21 cellular contexts compared by ENCODE assay signal in genomic region chr2:241801611-241802420, GRCh38. TPM values are rescaled to one million over a fixed set of nuclear protein-coding genes. Genes with fewer than 3 reads are reported as not detected.
DNase-seq lines count a peak whose midpoint lies in the region; ATAC-seq and TF ChIP-seq lines count a peak whose summit lies in the region.
"Had no signal": no experiment of that assay in that cellular context is flagged by ENCODE, and none has a peak within 500 bp of the region (broad histone marks: within the 10 kb centered on the region; RNA-seq: fewer than 3 reads in every experiment).

No MANE protein-coding gene starts in this region.

- no peak overlapping the region for H3K56ac ChIP-seq in H9 (ENCODE audit: insufficient read length, low read depth, low read length)

- no peak overlapping the region for H3K27ac ChIP-seq in H9 (ENCODE audit: insufficient read length, low read depth, low read length)
- H3K27ac ChIP-seq: gastrocnemius medialis, HL-60 had no signal

- no peak overlapping the region for H4K91ac ChIP-seq in H9 (ENCODE audit: insufficient read length, low read depth, low read length)

- no peak overlapping the region for H3K9ac ChIP-seq in H9 (ENCODE audit: extremely low read depth, insufficient read length, low read length)

- no peak overlapping the region for H2BK15ac ChIP-seq in H9 (ENCODE audit: low read depth, low read length)

- no peak overlapping the region for H3T11ph ChIP-seq in H9 (ENCODE audit: low read length)

- H3K79me2 ChIP-seq in H9 (ENCODE audit: insufficient read depth, low read length): no peaks in the 10 kb centered on the region

- no peaks in the 10 kb centered on the region for H3K9me3 ChIP-seq in H9 (ENCODE audit: control insufficient read depth, low read depth, low read length)
- H3K9me3 ChIP-seq: gastrocnemius medialis had no signal

- no peak overlapping the region for H3K27ac Mint-ChIP-seq in H9
- H3K27ac Mint-ChIP-seq: activated naive CD8-positive, alpha-beta T cell treated with anti-CD3 and anti-CD28 coated beads, Interleukin-2, amount 50 U/mL, for 24 hours; CD4-positive, CD25-positive, alpha-beta regulatory T cell; natural killer cell; stimulated activated naive CD8-positive, alpha-beta T cell treated with anti-CD3 and anti-CD28 coated beads, Interleukin-15, amount 100 ng/mL, for 72 hours had no signal

- no peak overlapping the region for H3K4ac ChIP-seq in H9 (ENCODE audit: low read depth, low read length)

- H3K18ac ChIP-seq in H9 (ENCODE audit: insufficient read length, low read depth, low read length): no peak overlapping the region

- H4K20me1 ChIP-seq in H9 (ENCODE audit: control insufficient read depth, insufficient read depth, insufficient read length): no peaks in the 10 kb centered on the region

- H3K23ac ChIP-seq in H9 (ENCODE audit: insufficient read length, low read depth, low read length): no peak overlapping the region

- H3K4me1 Mint-ChIP-seq in H9: peaks cover 2 to 27% of the 10 kb centered on the region in 2 experiments; a peak in 3 of 4 replicates

- H2BK12ac ChIP-seq in H9 (ENCODE audit: insufficient read length, low read depth, low read length): no peak overlapping the region

- no peak overlapping the region for H3K14ac ChIP-seq in H9 (ENCODE audit: insufficient read depth, low read length)

- H4K5ac ChIP-seq in H9 (ENCODE audit: insufficient read length, low read depth, low read length): no peak overlapping the region

- no peaks in the 10 kb centered on the region for H3K23me2 ChIP-seq in H9 (ENCODE audit: insufficient read length, low read depth, low read length, poor library complexity, severe bottlenecking)

- no peak for ATAC-seq in left ventricle myocardium superior
- peak; percentile 72 for ATAC-seq in omental fat pad (ENCODE audit: low FRiP score)
- ATAC-seq in GM21447 (IDR thresholded peaks at IDR 0.05; ENCODE audit: unreplicated experiment): no peak
- no peak for ATAC-seq in GM21529 (IDR thresholded peaks at IDR 0.05; ENCODE audit: unreplicated experiment)
- ATAC-seq: activated naive CD8-positive, alpha-beta T cell treated with anti-CD3 and anti-CD28 coated beads, Interleukin-2, amount 50 U/mL, for 24 hours; gastrocnemius medialis; natural killer cell; stimulated activated naive CD8-positive, alpha-beta T cell treated with anti-CD3 and anti-CD28 coated beads, Interleukin-15, amount 100 ng/mL, for 72 hours had no signal

- DNase-seq in GM03348 (ENCODE audit: low spot score) (peak; percentile 6), H9 (peak; percentile 69), left ventricle myocardium superior (peak; percentile 24), omental fat pad (ENCODE audit: low spot score) (no peak), inferior parietal cortex (ENCODE audit: extremely low spot score) (no peak), medulla oblongata (ENCODE audit: extremely low spot score) (no peak)
- DNase-seq: activated naive CD8-positive, alpha-beta T cell treated with anti-CD3 and anti-CD28 coated beads, Interleukin-2, amount 50 U/mL, for 24 hours; CD4-positive, CD25-positive, alpha-beta regulatory T cell; EL; Karpas-422; natural killer cell; NCI-H187; NCI-H524; RPMI8226; stimulated activated naive CD8-positive, alpha-beta T cell treated with anti-CD3 and anti-CD28 coated beads, Interleukin-15, amount 100 ng/mL, for 72 hours had no signal

- peaks cover 5% of the 10 kb centered on the region; the same call in 1 of the 2 replicates for H3K4me1 ChIP-seq in H9 (ENCODE audit: insufficient read depth, low read length)

- H3K36me3 Mint-ChIP-seq in H9 (ENCODE audit: insufficient read depth in 1 of 3, low read depth in 3 of 3): no peaks in the 10 kb centered on the region
- H3K36me3 Mint-ChIP-seq: CD4-positive, CD25-positive, alpha-beta regulatory T cell; natural killer cell had no signal

- H3K79me1 ChIP-seq in H9 (ENCODE audit: insufficient read depth, low read depth, low read length, poor library complexity, severe bottlenecking): no peaks in the 10 kb centered on the region

- H4K8ac ChIP-seq in H9 (replicated peaks; ENCODE audit: insufficient read length, low read depth, low read length): no peak overlapping the region

- peaks cover 19% of the 10 kb centered on the region for H3K27me3 Mint-ChIP-seq in H9 (ENCODE audit: low read depth)

- H2BK120ac ChIP-seq in H9 (ENCODE audit: low read depth, low read length, poor library complexity, severe bottlenecking): no peak overlapping the region

- H3K4me2 ChIP-seq in H9 (ENCODE audit: insufficient read depth, insufficient read length, low read length): no peak overlapping the region

- no peak overlapping the region for H2AK5ac ChIP-seq in H9 (ENCODE audit: insufficient read length, low read length)

- H3K27me3 ChIP-seq in H9 (ENCODE audit: insufficient read depth, low read length): peaks cover 9% of the 10 kb centered on the region; the same call in 1 of the 2 replicates

- no peak overlapping the region for H2AFZ ChIP-seq in H9 (ENCODE audit: low read length)

- intact Hi-C loops in left ventricle myocardium superior (cut with micrococcal nuclease): no loop called here

- no CpG with 5 or more reads among the region's 44 CpGs for WGBS in H9 (ENCODE audit: extremely low coverage, insufficient read length, low lambda C conversion rate)

- no peak overlapping the region for H2BK5ac ChIP-seq in H9 (ENCODE audit: insufficient read length, low read length)

- H3K4me3 Mint-ChIP-seq in H9: no peak overlapping the region
- H3K4me3 Mint-ChIP-seq: activated naive CD8-positive, alpha-beta T cell treated with anti-CD3 and anti-CD28 coated beads, Interleukin-2, amount 50 U/mL, for 24 hours; CD4-positive, CD25-positive, alpha-beta regulatory T cell had no signal

- TF ChIP-seq CTCF in H9 (conservative IDR thresholded peaks at IDR 0.05) (no peak), omental fat pad (IDR thresholded peaks at IDR 0.05) (no peak)

- H2BK20ac ChIP-seq in H9 (ENCODE audit: low read depth, low read length, poor library complexity, severe bottlenecking): no peak overlapping the region

- H3K9me3 Mint-ChIP-seq in H9: no peaks in the 10 kb centered on the region
- H3K9me3 Mint-ChIP-seq: activated naive CD8-positive, alpha-beta T cell treated with anti-CD3 and anti-CD28 coated beads, Interleukin-2, amount 50 U/mL, for 24 hours; CD4-positive, CD25-positive, alpha-beta regulatory T cell; natural killer cell; stimulated activated naive CD8-positive, alpha-beta T cell treated with anti-CD3 and anti-CD28 coated beads, Interleukin-15, amount 100 ng/mL, for 72 hours had no signal

RNA-seq across cellular contexts. Expression of gene NEU4, which starts 7.2 kb away (rescaled TPM):
- total RNA-seq in H9 (2021) (0.42 and 0.70 TPM in 2 replicates), left ventricle myocardium superior (0.52 TPM), omental fat pad (1 to 10 TPM in 3 of 4 donors, under 1 TPM in 1; 0.79 to 4.4 (median 2.5) TPM)
- total RNA-seq: endothelial cell of umbilical vein, kidney epithelial cell had no signal

RNA-seq across cellular contexts. Expression of gene GAL3ST2, which starts 25.2 kb away (rescaled TPM):
- total RNA-seq in H9 (2021): 0.33 and 0.37 TPM in 2 replicates
- total RNA-seq in left ventricle myocardium superior: not detected
- total RNA-seq in omental fat pad: 1 to 10 TPM in 2 of 4 donors, under 1 TPM in 1, not detected in 1; 0.50 to 3.1 (median 2.8) TPM
- total RNA-seq: endothelial cell of umbilical vein, kidney epithelial cell had no signal

RNA-seq across cellular contexts. Expression of gene PDCD1, which starts 56.9 kb away (rescaled TPM):
- total RNA-seq in H9 (2021) (1.4 and 1.6 TPM in 2 replicates), left ventricle myocardium superior (1.4 TPM), omental fat pad (1 to 10 TPM in 1 of 4 donors, under 1 TPM in 3; 0.37 to 4.8 (median 0.68) TPM)
- total RNA-seq: endothelial cell of umbilical vein had no signal

Comparison
In these comparisons a context has a peak if more than half of its experiments do, and no peak if none do; other contexts are left out.
1. DNase-seq: peak in GM03348 (single experiment), H9 (single experiment) and left ventricle myocardium superior (single experiment); none in omental fat pad (single experiment), inferior parietal cortex (single experiment) and medulla oblongata (single experiment).